20 cellular contexts compared by ENCODE assay signal in the genomic region with DNA sequence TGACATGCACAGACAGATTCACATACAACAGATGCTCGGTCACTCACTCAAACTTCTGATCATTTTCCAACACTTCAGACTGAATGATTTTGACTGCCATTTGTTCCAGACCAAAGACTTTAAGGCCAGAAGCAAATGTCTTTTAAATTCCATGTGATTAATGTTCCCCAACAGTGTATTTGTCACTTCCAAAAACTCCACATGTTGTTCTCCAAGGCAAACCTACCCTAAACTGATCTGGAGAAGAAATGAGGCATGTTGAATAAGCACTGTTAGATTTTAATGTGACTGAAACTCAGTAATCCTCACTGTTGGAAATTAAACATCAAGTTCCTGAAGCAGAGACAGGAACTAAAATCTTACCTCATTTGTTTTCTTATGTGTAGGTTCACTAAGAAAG.
"Had no signal": no experiment of that assay in that cellular context is flagged by ENCODE, and none has a peak within 500 bp of the region (broad histone marks: within the 10 kb centered on the region; RNA-seq: fewer than 3 reads in every experiment).

No MANE protein-coding gene starts in this region.

- H3K27ac ChIP-seq: dorsolateral prefrontal cortex, esophagus muscularis mucosa, gastroesophageal sphincter, neural progenitor cell, ovary, thyroid gland, upper lobe of left lung, uterus had no signal

- H3K4me3 ChIP-seq: dorsolateral prefrontal cortex, esophagus muscularis mucosa, gastroesophageal sphincter, neural progenitor cell, ovary, thyroid gland, upper lobe of left lung, uterus had no signal

- H3K4me3 Mint-ChIP-seq: naive thymus-derived CD8-positive, alpha-beta T cell; neural progenitor cell had no signal

- DNase-seq: cortex of kidney; dorsolateral prefrontal cortex; effector CD8-positive, alpha-beta T cell; foreskin fibroblast; glutamatergic neuron; islet precursor cell; mammary epithelial cell; naive thymus-derived CD8-positive, alpha-beta T cell; nucleus accumbens; ovary; right cardiac atrium; small intestine; stimulated activated CD4-positive, alpha-beta T cell treated with anti-CD3 and anti-CD28 coated beads, Interleukin-2, amount 100 ng/mL, for 48 hours; stimulated activated naive CD4-positive, alpha-beta T cell treated with Interleukin-2 at 50 U/mL for 16 hours; thyroid gland; upper lobe of left lung; uterus had no signal

- H3K27me3 ChIP-seq: dorsolateral prefrontal cortex, esophagus muscularis mucosa, gastroesophageal sphincter, neural progenitor cell, ovary, thyroid gland, upper lobe of left lung, uterus had no signal

- H3K9me3 Mint-ChIP-seq: neural progenitor cell had no signal

- H3K36me3 ChIP-seq: esophagus muscularis mucosa, gastroesophageal sphincter, neural progenitor cell, ovary, thyroid gland, upper lobe of left lung, uterus had no signal

- H3K36me3 Mint-ChIP-seq: naive thymus-derived CD8-positive, alpha-beta T cell; neural progenitor cell had no signal

- H3K4me1 Mint-ChIP-seq: naive thymus-derived CD8-positive, alpha-beta T cell; neural progenitor cell had no signal

- H3K4me1 ChIP-seq: esophagus muscularis mucosa, gastroesophageal sphincter, neural progenitor cell, thyroid gland, upper lobe of left lung, uterus had no signal

- H3K9me3 ChIP-seq: esophagus muscularis mucosa, gastroesophageal sphincter, ovary, thyroid gland, uterus had no signal

- H3K27ac Mint-ChIP-seq: naive thymus-derived CD8-positive, alpha-beta T cell; neural progenitor cell had no signal

- H3K27me3 Mint-ChIP-seq: naive thymus-derived CD8-positive, alpha-beta T cell had no signal
